In genomic region chr2:101330253-101330921, GRCh38 we compare ENCODE assay signal across 10 cellular contexts. TPM values are rescaled to one million over a fixed set of nuclear protein-coding genes. Genes with fewer than 3 reads are reported as not detected.
DNase-seq lines count a peak whose midpoint lies in the region; ATAC-seq and TF ChIP-seq lines count a peak whose summit lies in the region.
"Had no signal": no experiment of that assay in that cellular context is flagged by ENCODE, and none has a peak within 500 bp of the region (broad histone marks: within the 10 kb centered on the region; RNA-seq: fewer than 3 reads in every experiment).

No MANE protein-coding gene starts in this region.

- H3K4me3 Mint-ChIP-seq in activated naive CD8-positive, alpha-beta T cell: peak overlapping the region; percentile 14

- H3K9me3 Mint-ChIP-seq in activated naive CD8-positive, alpha-beta T cell (ENCODE audit: low read depth): no peaks in the 10 kb centered on the region

- WGBS in SK-N-SH (ENCODE audit: low lambda C conversion rate): 89% methylated on average over 6 of the region's 12 CpGs

- no peaks in the 10 kb centered on the region for H3K36me3 ChIP-seq in SK-N-SH (replicated peaks in 1 of 2; ENCODE audit: control insufficient read depth in 1 of 2, insufficient read depth in 2 of 2, low read length in 1 of 2)

- no peaks in the 10 kb centered on the region for H4K20me1 ChIP-seq in SK-N-SH (ENCODE audit: insufficient read depth)

- H3K4me2 ChIP-seq in SK-N-SH: no peak overlapping the region

- no peaks in the 10 kb centered on the region for H3K9me2 ChIP-seq in SK-N-SH

- H3K4me1 Mint-ChIP-seq in activated naive CD8-positive, alpha-beta T cell (ENCODE audit: low read depth): peaks cover 23% of the 10 kb centered on the region

- no peak overlapping the region for H2AFZ ChIP-seq in SK-N-SH (ENCODE audit: low read depth)

- TF ChIP-seq RAD21 in SK-N-SH (IDR thresholded peaks at IDR 0.05; ENCODE audit: low read length): no peak

- H3K27ac ChIP-seq in SK-N-SH (ENCODE audit: low read depth in 2 of 2, low read length in 1 of 2): no peak overlapping the region

- peaks cover 12% of the 10 kb centered on the region for H3F3A ChIP-seq in SK-N-SH (replicated peaks; ENCODE audit: insufficient read depth)

- no peaks in the 10 kb centered on the region for H3K79me2 ChIP-seq in SK-N-SH (ENCODE audit: insufficient read depth)

- peak overlapping the region; percentile 89 for H3K27ac Mint-ChIP-seq in activated naive CD8-positive, alpha-beta T cell

- POLR2A ChIA-PET in SK-N-SH (lab: Yijun Ruan, JAX): interaction anchor here (0.6 kb wide), 1 partner anchor 21 kb away, joined by 3 read pairs; no protein-coding TSS in a partner anchor

- no peaks in the 10 kb centered on the region; a peak in 1 of 4 replicates for H3K4me1 ChIP-seq in SK-N-SH (ENCODE audit: control insufficient read depth in 1 of 2, insufficient read depth in 2 of 2, low read depth in 1 of 2, low read length in 1 of 2)

- TF ChIP-seq EP300 in SK-N-SH (IDR thresholded peaks at IDR 0.05; ENCODE audit: borderline replicate concordance in 1 of 2, low read depth in 1 of 2, low read length in 1 of 2): no peak

- H3K9me3 ChIP-seq in SK-N-SH: no peaks in the 10 kb centered on the region

- CTCF ChIA-PET in SK-N-SH (lab: Yijun Ruan, JAX): interaction anchor here (1.3 to 6.5 kb wide), 2 partner anchors 11 to 57 kb away, joined by 5 to 40 read pairs; partner anchors contain the start of gene CREG2

- no peak for TF ChIP-seq CTCF in foreskin fibroblast (IDR thresholded peaks at IDR 0.05; ENCODE audit: low read depth, low read length)
- no peak for TF ChIP-seq CTCF in SK-N-SH (IDR thresholded peaks at IDR 0.05)

- H3K9ac ChIP-seq in SK-N-SH: no peak overlapping the region

- DNase-seq in Kasumi-1 (lab: John Stamatoyannopoulos, UW) (peak; percentile 24 to 67), iPS-NIHi7 (ENCODE audit: extremely low spot score) (peak; percentile 78), foreskin fibroblast (no peak), GOT3 (lab: John Stamatoyannopoulos, UW) (no peak), SK-N-SH (no peak)
- peak; percentile 39 for DNase-seq in stimulated activated CD4-positive, alpha-beta T cell treated with anti-CD3 and anti-CD28 coated beads, Interleukin-2, amount 100 ng/mL, for 4 hours (ENCODE audit: low read depth)
- DNase-seq: Karpas-422 had no signal

- ATAC-seq in HG02571 (IDR thresholded peaks at IDR 0.05; ENCODE audit: unreplicated experiment): no peak
- ATAC-seq: GM12878 had no signal

- no peak overlapping the region for H3K4me3 ChIP-seq in foreskin fibroblast (ENCODE audit: low read depth in 1 of 2, low read length in 2 of 2)
- H3K4me3 ChIP-seq in SK-N-SH (ENCODE audit: low read depth in 2 of 2, low read length in 1 of 2): no peak overlapping the region
- H3K4me3 ChIP-seq: GM12878 had no signal

- H3K27me3 ChIP-seq in SK-N-SH (ENCODE audit: insufficient read depth): no peaks in the 10 kb centered on the region

- no peaks in the 10 kb centered on the region for H3K27me3 Mint-ChIP-seq in activated naive CD8-positive, alpha-beta T cell

- H3K36me3 Mint-ChIP-seq in activated naive CD8-positive, alpha-beta T cell: no peaks in the 10 kb centered on the region

TF ChIP-seq in SK-N-SH, 30 proteins besides CTCF, POLR2A, EP300 and RAD21:
- TF ChIP-seq JUND (IDR thresholded peaks at IDR 0.05) (no peak), REST (IDR thresholded peaks at IDR 0.05; ENCODE audit: low read depth, low read length) (no peak), MAX (IDR thresholded peaks at IDR 0.05; ENCODE audit: low read depth) (no peak), MXI1 (IDR thresholded peaks at IDR 0.05; ENCODE audit: low read depth, low read length) (no peak), USF1 (IDR thresholded peaks at IDR 0.05; ENCODE audit: borderline replicate concordance, low read depth) (no peak), ELF1 (IDR thresholded peaks at IDR 0.05) (no peak), ZBTB33 (IDR thresholded peaks at IDR 0.05; ENCODE audit: borderline replicate concordance, low read depth) (no peak), GATA2 (CRISPR knock-in tag; IDR thresholded peaks at IDR 0.05) (no peak), FOXJ3 (CRISPR knock-in tag; IDR thresholded peaks at IDR 0.05) (no peak), TEAD4 (IDR thresholded peaks at IDR 0.05; ENCODE audit: borderline replicate concordance, insufficient read depth) (no peak), SIN3A (IDR thresholded peaks at IDR 0.05; ENCODE audit: borderline replicate concordance, low read depth, low read length) (no peak), FOSL2 (IDR thresholded peaks at IDR 0.05; ENCODE audit: borderline replicate concordance, low read depth) (no peak), MEF2A (IDR thresholded peaks at IDR 0.05; ENCODE audit: borderline replicate concordance, low read depth) (no peak), USF2 (IDR thresholded peaks at IDR 0.05; ENCODE audit: borderline replicate concordance, low read depth, low read length) (no peak), FOXM1 (IDR thresholded peaks at IDR 0.05; ENCODE audit: low read depth) (no peak), NFIC (IDR thresholded peaks at IDR 0.05; ENCODE audit: borderline replicate concordance) (no peak)

RNA-seq across cellular contexts. Expression of gene RNF149, which starts 21.9 kb away (rescaled TPM):
- 15.3 and 22.9 TPM in 2 replicates for polyA plus RNA-seq in SK-N-SH (2012; rRNA removed)
- 16.2 and 16.3 TPM in 2 replicates for polyA plus RNA-seq in SK-N-SH (2012; cell fraction: cytosol; rRNA removed)
- 21.2 and 33.8 TPM in 2 replicates for polyA plus RNA-seq in SK-N-SH (2012; cell fraction: nucleus; rRNA removed)

RNA-seq across cellular contexts. Expression of gene CREG2, which starts 56.9 kb away (rescaled TPM):
- polyA plus RNA-seq in SK-N-SH (2012; rRNA removed): 1.1 and 1.4 TPM in 2 replicates
- polyA plus RNA-seq in SK-N-SH (2012; cell fraction: cytosol; rRNA removed): 0.75 and 0.93 TPM in 2 replicates
- 0.44 and 0.83 TPM in 2 replicates for polyA plus RNA-seq in SK-N-SH (2012; cell fraction: nucleus; rRNA removed)
- polyA plus RNA-seq: GM12878 had no signal

Comparison
In these comparisons a context has a peak if more than half of its experiments do, and no peak if none do; other contexts are left out.
1. DNase-seq: peak in Kasumi-1 (2 of 2), iPS-NIHi7 (single experiment) and stimulated activated CD4-positive, alpha-beta T cell treated with anti-CD3 and anti-CD28 coated beads, Interleukin-2, amount 100 ng/mL, for 4 hours (single experiment); none in foreskin fibroblast (0 of 2), GOT3 (single experiment) and SK-N-SH (single experiment).